8 cellular contexts compared by ENCODE assay signal in genomic region chr12:133037207-133038005, GRCh38. TPM values are rescaled to one million over a fixed set of nuclear protein-coding genes. Genes with fewer than 3 reads are reported as not detected.
A peak's percentile ranks its signal among the peaks of the same experiment; 100 is the strongest.
DNase-seq lines count a peak whose midpoint lies in the region; ATAC-seq and TF ChIP-seq lines count a peak whose summit lies in the region.

TSS of gene ZNF84 (plus strand) at chr12:133037509. CDS start at chr12:133041468, 3,959 bp downstream.

- H3K27ac Mint-ChIP-seq in H9 = peak within 1 kb of the TSS; percentile 99 to 100 (median 99)
- H3K27ac Mint-ChIP-seq in natural killer cell treated with Interleukin-12 subunit alpha and Interleukin-12 subunit beta and Interleukin-15 and Interleukin-18, amount 100 ng/mL, for 72 hours = peak within 1 kb of the TSS; percentile 88 to 90

- TF ChIP-seq CTCF in H9 (conservative IDR thresholded peaks at IDR 0.05) (no peak), fibroblast of pulmonary artery (IDR thresholded peaks at IDR 0.05; ENCODE audit: low read length, missing control alignments) (no peak)

- no peak within 1 kb of the TSS for H2BK5ac ChIP-seq in H9 (ENCODE audit: insufficient read length, low read length)

- H3K4me3 ChIP-seq in MG63 = peak within 1 kb of the TSS; percentile 59
- H3K4me3 ChIP-seq in fibroblast of pulmonary artery (replicated peaks; ENCODE audit: low read depth, low read length) = peak within 1 kb of the TSS; percentile 81

- H2BK12ac ChIP-seq in H9 (ENCODE audit: insufficient read length, low read depth, low read length) = no peak within 1 kb of the TSS

- H3K9me3 ChIP-seq in H9 (ENCODE audit: control insufficient read depth, low read depth, low read length) (peaks cover 22% of the 10 kb centered on the region), MG63 (peaks cover 51% of the 10 kb centered on the region)

- H3K56ac ChIP-seq in H9 (ENCODE audit: insufficient read length, low read depth, low read length) = no peak within 1 kb of the TSS

- peaks cover 34 to 53% (median 44%) of the 10 kb centered on the region in 3 experiments for H3K36me3 Mint-ChIP-seq in H9 (ENCODE audit: insufficient read depth in 1 of 3, low read depth in 3 of 3)
- H3K36me3 Mint-ChIP-seq in natural killer cell treated with Interleukin-12 subunit alpha and Interleukin-12 subunit beta and Interleukin-15 and Interleukin-18, amount 100 ng/mL, for 72 hours = peaks cover 57% of the 10 kb centered on the region

- H2BK20ac ChIP-seq in H9 (ENCODE audit: low read depth, low read length, poor library complexity, severe bottlenecking) = no peak within 1 kb of the TSS

- no peaks in the 10 kb centered on the region; a peak in 1 of 4 replicates for H3K4me1 Mint-ChIP-seq in H9
- peaks cover 0 to 3% of the 10 kb centered on the region in 2 donors for H3K4me1 Mint-ChIP-seq in natural killer cell treated with Interleukin-12 subunit alpha and Interleukin-12 subunit beta and Interleukin-15 and Interleukin-18, amount 100 ng/mL, for 72 hours (ENCODE audit: low read depth in 2 of 2)

- H4K5ac ChIP-seq in H9 (ENCODE audit: insufficient read length, low read depth, low read length) = peak within 1 kb of the TSS; percentile 84

- H3K27ac ChIP-seq in H9 (ENCODE audit: insufficient read length, low read depth, low read length) = peak within 1 kb of the TSS; percentile 46

- H3K36me3 ChIP-seq in MG63 = peaks cover 32% of the 10 kb centered on the region

- no peaks in the 10 kb centered on the region for H3K4me1 ChIP-seq in H9 (ENCODE audit: insufficient read depth, low read length)

- H3K27me3 Mint-ChIP-seq in H9 (ENCODE audit: low read depth) = peaks cover 17% of the 10 kb centered on the region
- peaks cover 8 to 9% of the 10 kb centered on the region in 2 donors for H3K27me3 Mint-ChIP-seq in natural killer cell treated with Interleukin-12 subunit alpha and Interleukin-12 subunit beta and Interleukin-15 and Interleukin-18, amount 100 ng/mL, for 72 hours

- peak within 1 kb of the TSS; percentile 93 for H3K9ac ChIP-seq in H9 (ENCODE audit: extremely low read depth, insufficient read length, low read length)

- no peaks in the 10 kb centered on the region for H3K79me1 ChIP-seq in H9 (ENCODE audit: insufficient read depth, low read depth, low read length, poor library complexity, severe bottlenecking)

- no peaks in the 10 kb centered on the region for H4K20me1 ChIP-seq in H9 (ENCODE audit: control insufficient read depth, insufficient read depth, insufficient read length)

- no peak within 1 kb of the TSS for H4K91ac ChIP-seq in H9 (ENCODE audit: insufficient read length, low read depth, low read length)

- H2AK5ac ChIP-seq in H9 (ENCODE audit: insufficient read length, low read length) = no peak within 1 kb of the TSS

- no peak within 1 kb of the TSS; the same call in 1 of the 2 replicates for H3K4ac ChIP-seq in H9 (ENCODE audit: low read depth, low read length)

- H3K79me2 ChIP-seq in H9 (ENCODE audit: insufficient read depth, low read length) = peaks cover 12% of the 10 kb centered on the region; the same call in 1 of the 2 replicates

- no peaks in the 10 kb centered on the region for H3K23me2 ChIP-seq in H9 (ENCODE audit: insufficient read length, low read depth, low read length, poor library complexity, severe bottlenecking)

- H3K9me3 Mint-ChIP-seq in H9 = peaks cover 56 to 74% of the 10 kb centered on the region in 2 experiments
- H3K9me3 Mint-ChIP-seq in natural killer cell treated with Interleukin-12 subunit alpha and Interleukin-12 subunit beta and Interleukin-15 and Interleukin-18, amount 100 ng/mL, for 72 hours = peaks cover 26% of the 10 kb centered on the region

- WGBS in H9 (ENCODE audit: extremely low coverage, insufficient read length, low lambda C conversion rate) = no CpG with 5 or more reads among the region's 103 CpGs

- no peak within 1 kb of the TSS for H2BK120ac ChIP-seq in H9 (ENCODE audit: low read depth, low read length, poor library complexity, severe bottlenecking)

- no peak within 1 kb of the TSS for H4K8ac ChIP-seq in H9 (replicated peaks; ENCODE audit: insufficient read length, low read depth, low read length)

- no peaks in the 10 kb centered on the region for H3K27me3 ChIP-seq in H9 (ENCODE audit: insufficient read depth, low read length)
- H3K27me3 ChIP-seq in MG63 = no peaks in the 10 kb centered on the region

- no peak within 1 kb of the TSS for H2AFZ ChIP-seq in H9 (ENCODE audit: low read length)

- H3K23ac ChIP-seq in H9 (ENCODE audit: insufficient read length, low read depth, low read length) = no peak within 1 kb of the TSS

- peak within 1 kb of the TSS; percentile 34 for H3K4me2 ChIP-seq in H9 (ENCODE audit: insufficient read depth, insufficient read length, low read length)

- DNase-seq in ELR (ENCODE audit: low read depth) (peak; percentile 98), H9 (peak; percentile 96), MG63 (peak; percentile 95), SHP77 treated with DMSO at 0.1 percent for 48 hours (lab: John Stamatoyannopoulos, UW) (peak; percentile 95), fibroblast of pulmonary artery (ENCODE audit: low read depth) (peak; percentile 99)
- DNase-seq in activated effector memory CD4-positive, alpha-beta T cell treated with anti-CD3 and anti-CD28 coated beads, Interleukin-2, amount 50 U/mL, for 16 hours = peak; percentile 99
- DNase-seq in natural killer cell treated with Interleukin-12 subunit alpha and Interleukin-12 subunit beta and Interleukin-15 and Interleukin-18, amount 100 ng/mL, for 72 hours (ENCODE audit: low spot score) = peak; percentile 98
- DNase-seq in stimulated activated naive CD8-positive, alpha-beta T cell treated with anti-CD3 and anti-CD28 coated beads, Interleukin-15, Interleukin-2, amounts not matched to agents 100 U/mL and 50 U/mL, for 24 hours = peak; percentile 96

- H3K4me3 Mint-ChIP-seq in H9 = peak within 1 kb of the TSS; percentile 85 to 97
- H3K4me3 Mint-ChIP-seq in natural killer cell treated with Interleukin-12 subunit alpha and Interleukin-12 subunit beta and Interleukin-15 and Interleukin-18, amount 100 ng/mL, for 72 hours = peak within 1 kb of the TSS; percentile 93

- peak within 1 kb of the TSS; percentile 100 for H3K18ac ChIP-seq in H9 (ENCODE audit: insufficient read length, low read depth, low read length)

- no peak within 1 kb of the TSS for H2BK15ac ChIP-seq in H9 (ENCODE audit: low read depth, low read length)

- ATAC-seq in natural killer cell treated with Interleukin-12 subunit alpha and Interleukin-12 subunit beta and Interleukin-15 and Interleukin-18, amount 100 ng/mL, for 72 hours = peak; percentile 95 to 97
- peak; percentile 98 for ATAC-seq in stimulated activated naive CD8-positive, alpha-beta T cell treated with anti-CD3 and anti-CD28 coated beads, Interleukin-15, Interleukin-2, amounts not matched to agents 100 U/mL and 50 U/mL, for 24 hours

- peak within 1 kb of the TSS; percentile 86 for H3T11ph ChIP-seq in H9 (ENCODE audit: low read length)

- peak within 1 kb of the TSS; percentile 98 for H3K14ac ChIP-seq in H9 (ENCODE audit: insufficient read depth, low read length)

RNA-seq across cellular contexts. Expression of gene ZNF84, which starts in this region (rescaled TPM):
- total RNA-seq in H9 (2021) = 42.1 and 45.1 TPM in 2 replicates
- total RNA-seq in MG63 (2014; rRNA removed; shearing (Covaris generic); ENCODE audit: low replicate concordance) = 4.8 and 7.3 TPM in 2 replicates
- 10 to 100 TPM; 16.8 to 17.6 TPM for total RNA-seq in natural killer cell treated with Interleukin-12 subunit alpha and Interleukin-12 subunit beta and Interleukin-15 and Interleukin-18, amount 100 ng/mL, for 72 hours

Comparison
In these comparisons a context has a peak if more than half of its experiments do, and no peak if none do; other contexts are left out.
1. Peak in every context shown above with its lines: DNase-seq, ATAC-seq, H3K4me3 ChIP-seq and H3K27ac ChIP-seq.